12 cellular contexts compared by ENCODE assay signal in the genomic region with DNA sequence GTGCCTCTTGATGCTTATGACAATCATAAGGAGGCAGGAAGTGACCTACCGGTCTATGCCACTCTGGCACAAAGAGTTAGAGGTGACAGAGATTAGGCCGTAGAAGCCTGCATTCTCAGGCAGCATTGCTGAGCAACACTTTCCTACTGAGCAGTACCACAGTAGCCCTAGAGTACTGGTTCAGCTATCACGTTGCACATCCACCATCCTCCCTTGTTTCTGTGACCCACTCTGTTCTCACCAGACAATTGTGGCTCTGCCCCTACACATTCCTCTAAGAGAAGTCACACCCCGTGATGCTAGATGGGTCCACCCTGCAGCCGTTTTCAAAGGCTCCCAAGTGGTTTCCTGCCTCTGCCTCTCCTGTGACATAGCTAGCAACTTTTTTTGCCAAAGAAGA. TPM values are rescaled to one million over a fixed set of nuclear protein-coding genes. Genes with fewer than 3 reads are reported as not detected.
DNase-seq lines count a peak whose midpoint lies in the region; ATAC-seq and TF ChIP-seq lines count a peak whose summit lies in the region.
"Had no signal": no experiment of that assay in that cellular context is flagged by ENCODE, and none has a peak within 500 bp of the region (broad histone marks: within the 10 kb centered on the region; RNA-seq: fewer than 3 reads in every experiment).

No MANE protein-coding gene starts in this region.

- CTCF ChIA-PET in activated CD4-positive, alpha-beta T cell treated with anti-CD3 and anti-CD28 coated beads for 36 hours (lab: Charles Lee): interaction anchor here (1.2 kb wide), 1 partner anchor 23 kb away, joined by 3 read pairs; the partner anchor contains the start of gene SUCLG1

- intact Hi-C loops in activated CD4-positive, alpha-beta T cell treated with anti-CD3 and anti-CD28 coated beads for 36 hours (cut with DNase I, micrococcal nuclease): no loop called here
- intact Hi-C loops in adrenal gland (cut with DNase I): no loop called here

- no peaks in the 10 kb centered on the region for H3K27me3 ChIP-seq in adrenal gland
- H3K27me3 ChIP-seq: transverse colon had no signal

- H3K4me1 Mint-ChIP-seq in activated CD4-positive, alpha-beta T cell treated with anti-CD3 and anti-CD28 coated beads for 36 hours: peaks cover 17% of the 10 kb centered on the region

- ATAC-seq in activated CD4-positive, alpha-beta T cell treated with anti-CD3 and anti-CD28 coated beads for 36 hours: peak; percentile 97

- TF ChIP-seq CTCF in epithelial cell of esophagus (IDR thresholded peaks at IDR 0.05; ENCODE audit: insufficient read depth, low read depth, low read length, missing control alignments) (no peak), adrenal gland (IDR thresholded peaks at IDR 0.05) (no peak)

- no peaks in the 10 kb centered on the region for H3K36me3 ChIP-seq in adrenal gland (replicated peaks in 1 of 2)
- H3K36me3 ChIP-seq: transverse colon had no signal

- peak; percentile 45 for DNase-seq in activated CD4-positive, alpha-beta T cell treated with anti-CD3 and anti-CD28 coated beads for 36 hours
- no peak for DNase-seq in activated CD4-positive, alpha-beta T cell treated with anti-CD3 and anti-CD28 coated beads for 1 hour
- peak; percentile 14 to 15 for DNase-seq in activated CD4-positive, alpha-beta T cell treated with anti-CD3 and anti-CD28 coated beads, Interleukin-2, amount 50 U/mL, for 48 hours
- DNase-seq in epithelial cell of esophagus (ENCODE audit: low read depth) (peak; percentile 41), NCI-H1105 treated with DMSO at 0.1 percent for 48 hours (lab: John Stamatoyannopoulos, UW) (no peak), OCI-M2 (lab: John Stamatoyannopoulos, UW; ENCODE audit: unreplicated experiment) (no peak), adrenal gland (no peak)
- DNase-seq in stimulated activated CD8-positive, alpha-beta memory T cell treated with anti-CD3 and anti-CD28 coated beads, Interleukin-4, amount 100 ng/mL, for 48 hours: peak; percentile 28
- DNase-seq: transverse colon had no signal

- no peaks in the 10 kb centered on the region for H3K4me1 ChIP-seq in adrenal gland (replicated peaks in 1 of 2)

- 58 to 68% (median 61%) methylated on average over 5 of the region's 5 CpGs for WGBS in adrenal gland, 4 donors

- H3K9me3 ChIP-seq in adrenal gland (replicated peaks in 1 of 3): no peaks in the 10 kb centered on the region

- no peak overlapping the region for H3K27ac ChIP-seq in adrenal gland
- H3K27ac ChIP-seq: KMS-11, transverse colon, VCaP had no signal

- H3K4me3 Mint-ChIP-seq in activated CD4-positive, alpha-beta T cell treated with anti-CD3 and anti-CD28 coated beads for 36 hours: no peak overlapping the region
- H3K4me3 Mint-ChIP-seq: nephron had no signal

- POLR2A ChIA-PET in activated CD4-positive, alpha-beta T cell treated with anti-CD3 and anti-CD28 coated beads for 36 hours (lab: Charles Lee): no interaction called here

- H3K9me3 Mint-ChIP-seq in activated CD4-positive, alpha-beta T cell treated with anti-CD3 and anti-CD28 coated beads for 36 hours (ENCODE audit: low read depth): peaks cover 7% of the 10 kb centered on the region

- peak overlapping the region; percentile 5 for H3K27ac Mint-ChIP-seq in activated CD4-positive, alpha-beta T cell treated with anti-CD3 and anti-CD28 coated beads for 36 hours
- H3K27ac Mint-ChIP-seq: nephron had no signal

- H3K27me3 Mint-ChIP-seq in activated CD4-positive, alpha-beta T cell treated with anti-CD3 and anti-CD28 coated beads for 36 hours: no peaks in the 10 kb centered on the region

- H3K4me3 ChIP-seq in epithelial cell of esophagus (ENCODE audit: low read length): no peak overlapping the region
- no peak overlapping the region for H3K4me3 ChIP-seq in adrenal gland
- H3K4me3 ChIP-seq: transverse colon had no signal

- TF ChIP-seq POLR2A in adrenal gland (IDR thresholded peaks at IDR 0.05): no peak

- peaks cover 11% of the 10 kb centered on the region for H3K36me3 Mint-ChIP-seq in activated CD4-positive, alpha-beta T cell treated with anti-CD3 and anti-CD28 coated beads for 36 hours (ENCODE audit: low read depth)

RNA-seq across cellular contexts. Expression of gene SUCLG1, which starts 22.6 kb away (rescaled TPM):
- total RNA-seq in activated CD4-positive, alpha-beta T cell treated with anti-CD3 and anti-CD28 coated beads for 36 hours: 10 to 100 TPM; 60.7 to 68.9 TPM
- 100 to 1,000 TPM in 2 of 8 donors, 10 to 100 TPM in 6; 42.5 to 270 (median 86.1) TPM for total RNA-seq in adrenal gland
- polyA plus RNA-seq in adrenal gland: 100 to 1,000 TPM in 1 of 3 donors, 10 to 100 TPM in 2; 55.5 to 142 (median 84.6) TPM

RNA-seq across cellular contexts. Expression of gene DNAH6, which starts 34.6 kb away (rescaled TPM):
- total RNA-seq in activated CD4-positive, alpha-beta T cell treated with anti-CD3 and anti-CD28 coated beads for 36 hours: 1 to 10 TPM; 1.1 to 1.3 TPM
- under 1 TPM; 0.06 to 0.74 (median 0.27) TPM for total RNA-seq in adrenal gland
- polyA plus RNA-seq in adrenal gland: under 1 TPM; 0.27 to 0.53 (median 0.32) TPM

Comparison
In these comparisons a context has a peak if more than half of its experiments do, and no peak if none do; other contexts are left out.
1. DNase-seq: peak in activated CD4-positive, alpha-beta T cell treated with anti-CD3 and anti-CD28 coated beads for 36 hours (single experiment), activated CD4-positive, alpha-beta T cell treated with anti-CD3 and anti-CD28 coated beads, Interleukin-2, amount 50 U/mL, for 48 hours (2 of 2), epithelial cell of esophagus (single experiment) and stimulated activated CD8-positive, alpha-beta memory T cell treated with anti-CD3 and anti-CD28 coated beads, Interleukin-4, amount 100 ng/mL, for 48 hours (single experiment); none in activated CD4-positive, alpha-beta T cell treated with anti-CD3 and anti-CD28 coated beads for 1 hour (single experiment), NCI-H1105 treated with DMSO at 0.1 percent for 48 hours (single experiment), OCI-M2 (single experiment) and adrenal gland (0 of 7).